ENCODE assay signal across 13 cellular contexts in the genomic region with DNA sequence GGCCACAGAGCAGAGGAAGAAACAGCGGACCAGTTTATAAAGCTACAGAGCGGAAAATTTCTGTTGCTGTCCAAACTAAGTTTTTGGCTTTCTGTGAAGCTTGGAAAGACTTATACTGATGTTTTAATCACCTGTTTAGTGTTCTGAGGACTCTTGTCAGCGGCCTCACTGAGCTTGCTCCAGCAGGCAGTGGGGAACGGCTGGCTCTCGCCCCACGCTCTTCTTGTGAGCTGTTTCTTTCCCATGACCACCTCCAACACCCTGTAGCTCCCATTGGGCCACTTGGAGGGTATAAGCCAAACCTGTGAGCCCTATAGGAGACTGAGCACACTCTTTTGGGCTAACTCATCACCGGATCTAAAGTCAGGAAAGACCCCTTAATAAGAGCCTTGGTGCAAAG.
"Had no signal": no experiment of that assay in that cellular context is flagged by ENCODE, and none has a peak within 500 bp of the region (broad histone marks: within the 10 kb centered on the region; RNA-seq: fewer than 3 reads in every experiment).

No MANE protein-coding gene starts in this region.

- H3K4me3 Mint-ChIP-seq: activated B cell treated with CpG ODN at 0.5 μM for 24 hours; activated CD4-positive, alpha-beta T cell treated with anti-CD3 and anti-CD28 coated beads, Interleukin-2, amount 10 ng/mL, durations not matched to agents 24 days and 14 days; activated naive CD4-positive, alpha-beta T cell treated with anti-CD3 and anti-CD28 coated beads, Interleukin-2, amount 50 U/mL, for 24 hours had no signal

- DNase-seq: activated B cell treated with CpG ODN at 0.5 μM for 24 hours; activated CD4-positive, alpha-beta T cell treated with anti-CD3 and anti-CD28 coated beads, Interleukin-2, amount 10 ng/mL, durations not matched to agents 24 days and 14 days; esophagus squamous epithelium; immature natural killer cell; lower lobe of right lung; naive B cell; stimulated activated CD4-positive, alpha-beta T cell treated with anti-CD3 and anti-CD28 coated beads, Interleukin-12 subunit alpha, Interleukin-12 subunit beta, amount 100 ng/mL, for 4 hours; stimulated activated naive CD4-positive, alpha-beta T cell treated with Interleukin-2 at 50 U/mL for 16 hours had no signal

- H3K27me3 Mint-ChIP-seq: activated B cell treated with CpG ODN at 0.5 μM for 24 hours; activated CD4-positive, alpha-beta T cell treated with anti-CD3 and anti-CD28 coated beads, Interleukin-2, amount 10 ng/mL, durations not matched to agents 24 days and 14 days; activated naive CD4-positive, alpha-beta T cell treated with anti-CD3 and anti-CD28 coated beads, Interleukin-2, amount 50 U/mL, for 24 hours; naive B cell had no signal

- H3K9me3 ChIP-seq: esophagus squamous epithelium, lower lobe of right lung, neutrophil, prostate gland had no signal

- H3K36me3 ChIP-seq: brain microvascular endothelial cell, esophagus squamous epithelium, lower lobe of right lung, neutrophil, prostate gland had no signal

- H3K27me3 ChIP-seq: brain microvascular endothelial cell, esophagus squamous epithelium, neutrophil had no signal

- H3K27ac Mint-ChIP-seq: activated B cell treated with CpG ODN at 0.5 μM for 24 hours; activated CD4-positive, alpha-beta T cell treated with anti-CD3 and anti-CD28 coated beads, Interleukin-2, amount 10 ng/mL, durations not matched to agents 24 days and 14 days; activated naive CD4-positive, alpha-beta T cell treated with anti-CD3 and anti-CD28 coated beads, Interleukin-2, amount 50 U/mL, for 24 hours had no signal

- H3K27ac ChIP-seq: brain microvascular endothelial cell, lower lobe of right lung, neutrophil, prostate gland had no signal

- H3K4me1 ChIP-seq: prostate gland had no signal

- H3K9me3 Mint-ChIP-seq: activated B cell treated with CpG ODN at 0.5 μM for 24 hours; activated CD4-positive, alpha-beta T cell treated with anti-CD3 and anti-CD28 coated beads, Interleukin-2, amount 10 ng/mL, durations not matched to agents 24 days and 14 days; activated naive CD4-positive, alpha-beta T cell treated with anti-CD3 and anti-CD28 coated beads, Interleukin-2, amount 50 U/mL, for 24 hours; activated T-helper 2 cell treated with anti-CD3 and anti-CD28 coated beads, Interferon-gamma antibody, Interleukin-2, Interleukin-4, amounts not matched to agents 10 μg/mL and 5 μg/mL and 100 μg/mL, durations not matched to agents 14 hours and 24 hours and 36 hours; immature natural killer cell; naive B cell had no signal

- ATAC-seq: lower lobe of right lung had no signal

- H3K4me3 ChIP-seq: esophagus squamous epithelium, lower lobe of right lung, prostate gland had no signal
